9 cellular contexts compared by ENCODE assay signal in genomic region chr9:36798350-36799065, GRCh38.
DNase-seq lines count a peak whose midpoint lies in the region; ATAC-seq, FAIRE-seq and TF ChIP-seq lines count a peak whose summit lies in the region.
"Had no signal": no experiment of that assay in that cellular context is flagged by ENCODE, and none has a peak within 500 bp of the region (broad histone marks: within the 10 kb centered on the region; RNA-seq: fewer than 3 reads in every experiment).

No MANE protein-coding gene starts in this region.

- H3K27ac ChIP-seq in OCI-LY3 (ENCODE audit: low read length) = no peak overlapping the region
- H3K27ac ChIP-seq in keratinocyte (ENCODE audit: control insufficient read depth, insufficient read depth, low read length) = no peak overlapping the region
- H3K27ac ChIP-seq in body of pancreas = no peak overlapping the region

- H3K4me1 Mint-ChIP-seq in activated CD4-positive, alpha-beta memory T cell treated with anti-CD3 and anti-CD28 coated beads, Interleukin-2, amount 10 ng/mL, durations not matched to agents 7 days and 5 days = no peaks in the 10 kb centered on the region

- CTCF ChIA-PET in activated CD4-positive, alpha-beta memory T cell treated with anti-CD3 and anti-CD28 coated beads, Interleukin-2, amount 10 ng/mL, durations not matched to agents 7 days and 5 days (lab: Charles Lee) = no interaction called here

- no peak overlapping the region for H3K4me2 ChIP-seq in OCI-LY3 (ENCODE audit: low read length)
- H3K4me2 ChIP-seq in keratinocyte (ENCODE audit: control insufficient read depth, extremely low read depth, insufficient read depth, low read depth, low read length) = no peak overlapping the region

- intact Hi-C loops in body of pancreas (cut with DNase I) = no loop called here

- peak; percentile 64 for TF ChIP-seq CTCF in OCI-LY3 (IDR thresholded peaks at IDR 0.05; ENCODE audit: low read depth, low read length)
- peak; percentile 27 to 62 (median 29) for TF ChIP-seq CTCF in keratinocyte (optimal IDR thresholded peaks at IDR 0.05 in 1 of 3, IDR thresholded peaks at IDR 0.05 in 1 of 3, conservative IDR thresholded peaks at IDR 0.05 in 1 of 3; ENCODE audit: extremely low read depth in 1 of 3, insufficient read depth in 2 of 3, low read length in 3 of 3)
- TF ChIP-seq CTCF in body of pancreas (IDR thresholded peaks at IDR 0.05) = no peak

- no peak for ATAC-seq in GM18909 (IDR thresholded peaks at IDR 0.05; ENCODE audit: poor library complexity, unreplicated experiment)
- no peak for ATAC-seq in body of pancreas
- no peak for ATAC-seq in GM21737 (IDR thresholded peaks at IDR 0.05; ENCODE audit: unreplicated experiment)

- dilution Hi-C loops in keratinocyte (cut with MboI; ENCODE audit: extremely low pct_ligation_motif_present, low sequenced_read_pairs) = no loop called here

- no peak overlapping the region for H3K4me3 Mint-ChIP-seq in activated CD4-positive, alpha-beta memory T cell treated with anti-CD3 and anti-CD28 coated beads, Interleukin-2, amount 10 ng/mL, durations not matched to agents 7 days and 5 days

- no peaks in the 10 kb centered on the region for H3K9me3 ChIP-seq in OCI-LY3 (ENCODE audit: insufficient read depth, low read length)
- H3K9me3 ChIP-seq in keratinocyte (ENCODE audit: control insufficient read depth, low read depth, low read length) = no peaks in the 10 kb centered on the region
- H3K9me3 ChIP-seq in body of pancreas = peaks cover 0 to 3% (median 0%) of the 10 kb centered on the region in 3 donors

- no peaks in the 10 kb centered on the region for H3K9me1 ChIP-seq in keratinocyte (ENCODE audit: control insufficient read depth, extremely low read depth, insufficient read depth, low read length)

- H3K27me3 ChIP-seq in H7 (ENCODE audit: control insufficient read depth, insufficient read depth, low read length) (no peaks in the 10 kb centered on the region), OCI-LY3 (ENCODE audit: low read depth, low read length) (peaks cover 20% of the 10 kb centered on the region), keratinocyte (ENCODE audit: control insufficient read depth, extremely low read depth, insufficient read depth, low read length) (peaks cover 6% of the 10 kb centered on the region), body of pancreas (no peaks in the 10 kb centered on the region)

- peak; percentile 44 for DNase-seq in COR-L47 (lab: John Stamatoyannopoulos, UW)
- DNase-seq in H7 = peak; percentile 86
- DNase-seq in keratinocyte (ENCODE audit: low read depth, low spot score) = no peak
- no peak for DNase-seq in activated CD4-positive, alpha-beta memory T cell treated with anti-CD3 and anti-CD28 coated beads, Interleukin-2, amount 10 ng/mL, durations not matched to agents 7 days and 5 days
- no peak for DNase-seq in body of pancreas
- DNase-seq: NCI-H2107 had no signal

- H4K20me1 ChIP-seq in OCI-LY3 (ENCODE audit: insufficient read depth, low read length) = no peaks in the 10 kb centered on the region
- H4K20me1 ChIP-seq in keratinocyte (ENCODE audit: control insufficient read depth, extremely low read depth, insufficient read depth, low read length) = no peaks in the 10 kb centered on the region

- no peak for TF ChIP-seq POLR2A in body of pancreas (IDR thresholded peaks at IDR 0.05)

- WGBS in body of pancreas, 2 donors = 67 to 68% methylated on average over 6 of the region's 6 CpGs

- no peaks in the 10 kb centered on the region for H3K9me3 Mint-ChIP-seq in activated CD4-positive, alpha-beta memory T cell treated with anti-CD3 and anti-CD28 coated beads, Interleukin-2, amount 10 ng/mL, durations not matched to agents 7 days and 5 days

- no peaks in the 10 kb centered on the region for H3K36me3 ChIP-seq in H7 (replicated peaks; ENCODE audit: control insufficient read depth, insufficient read depth, low read length)
- no peaks in the 10 kb centered on the region for H3K36me3 ChIP-seq in OCI-LY3 (replicated peaks; ENCODE audit: low read depth, low read length)
- H3K36me3 ChIP-seq in keratinocyte (ENCODE audit: control insufficient read depth in 2 of 2, extremely low read depth in 1 of 2, insufficient read depth in 2 of 2, low read length in 2 of 2) = no peaks in the 10 kb centered on the region
- no peaks in the 10 kb centered on the region for H3K36me3 ChIP-seq in body of pancreas (replicated peaks in 1 of 2; ENCODE audit: insufficient read depth in 1 of 2, low read depth in 2 of 2)

- no peak overlapping the region for H3K27ac Mint-ChIP-seq in activated CD4-positive, alpha-beta memory T cell treated with anti-CD3 and anti-CD28 coated beads, Interleukin-2, amount 10 ng/mL, durations not matched to agents 7 days and 5 days

- H3K79me2 ChIP-seq in OCI-LY3 (ENCODE audit: low read length) = no peaks in the 10 kb centered on the region
- no peaks in the 10 kb centered on the region for H3K79me2 ChIP-seq in keratinocyte (ENCODE audit: control insufficient read depth, insufficient read depth, low read length)

- peaks cover 5% of the 10 kb centered on the region for H3K27me3 Mint-ChIP-seq in activated CD4-positive, alpha-beta memory T cell treated with anti-CD3 and anti-CD28 coated beads, Interleukin-2, amount 10 ng/mL, durations not matched to agents 7 days and 5 days

- H3K36me3 Mint-ChIP-seq in activated CD4-positive, alpha-beta memory T cell treated with anti-CD3 and anti-CD28 coated beads, Interleukin-2, amount 10 ng/mL, durations not matched to agents 7 days and 5 days (ENCODE audit: low read depth) = no peaks in the 10 kb centered on the region

- FAIRE-seq in keratinocyte (lab: Jason Lieb, UNC) = no peak

- H3K9ac ChIP-seq in OCI-LY3 (ENCODE audit: low read length) (no peak overlapping the region), keratinocyte (ENCODE audit: control insufficient read depth, extremely low read depth, insufficient read depth, low read length) (no peak overlapping the region)

- H3K4me1 ChIP-seq in OCI-LY3 (ENCODE audit: low read length) = no peaks in the 10 kb centered on the region
- no peaks in the 10 kb centered on the region for H3K4me1 ChIP-seq in keratinocyte (ENCODE audit: control insufficient read depth, extremely low read depth, insufficient read depth, low read length)
- H3K4me1 ChIP-seq in body of pancreas = no peaks in the 10 kb centered on the region

- POLR2A ChIA-PET in activated CD4-positive, alpha-beta memory T cell treated with anti-CD3 and anti-CD28 coated beads, Interleukin-2, amount 10 ng/mL, durations not matched to agents 7 days and 5 days (lab: Charles Lee) = no interaction called here

- H2AFZ ChIP-seq in OCI-LY3 (ENCODE audit: low read depth, low read length) (no peak overlapping the region), keratinocyte (ENCODE audit: control insufficient read depth, low read length) (no peak overlapping the region)

- H3K4me3 ChIP-seq in H7 (ENCODE audit: insufficient read depth, low read depth, low read length) (no peak overlapping the region), OCI-LY3 (ENCODE audit: low read length) (no peak overlapping the region), keratinocyte (ENCODE audit: control insufficient read depth in 2 of 3, extremely low read depth in 1 of 3, insufficient read depth in 2 of 3, low read depth in 1 of 3, low read length in 3 of 3) (no peak overlapping the region), body of pancreas (no peak overlapping the region)

Comparison
In these comparisons a context has a peak if more than half of its experiments do, and no peak if none do; other contexts are left out.
1. DNase-seq: peak in COR-L47 (single experiment) and H7 (single experiment); none in keratinocyte (single experiment), activated CD4-positive, alpha-beta memory T cell treated with anti-CD3 and anti-CD28 coated beads, Interleukin-2, amount 10 ng/mL, durations not matched to agents 7 days and 5 days (single experiment) and body of pancreas (0 of 4).
2. CTCF ChIP-seq: peak in OCI-LY3 (single experiment) and keratinocyte (3 of 3); none in body of pancreas (0 of 7).